ENCODE assay signal across 1 cellular context in the genomic region with DNA sequence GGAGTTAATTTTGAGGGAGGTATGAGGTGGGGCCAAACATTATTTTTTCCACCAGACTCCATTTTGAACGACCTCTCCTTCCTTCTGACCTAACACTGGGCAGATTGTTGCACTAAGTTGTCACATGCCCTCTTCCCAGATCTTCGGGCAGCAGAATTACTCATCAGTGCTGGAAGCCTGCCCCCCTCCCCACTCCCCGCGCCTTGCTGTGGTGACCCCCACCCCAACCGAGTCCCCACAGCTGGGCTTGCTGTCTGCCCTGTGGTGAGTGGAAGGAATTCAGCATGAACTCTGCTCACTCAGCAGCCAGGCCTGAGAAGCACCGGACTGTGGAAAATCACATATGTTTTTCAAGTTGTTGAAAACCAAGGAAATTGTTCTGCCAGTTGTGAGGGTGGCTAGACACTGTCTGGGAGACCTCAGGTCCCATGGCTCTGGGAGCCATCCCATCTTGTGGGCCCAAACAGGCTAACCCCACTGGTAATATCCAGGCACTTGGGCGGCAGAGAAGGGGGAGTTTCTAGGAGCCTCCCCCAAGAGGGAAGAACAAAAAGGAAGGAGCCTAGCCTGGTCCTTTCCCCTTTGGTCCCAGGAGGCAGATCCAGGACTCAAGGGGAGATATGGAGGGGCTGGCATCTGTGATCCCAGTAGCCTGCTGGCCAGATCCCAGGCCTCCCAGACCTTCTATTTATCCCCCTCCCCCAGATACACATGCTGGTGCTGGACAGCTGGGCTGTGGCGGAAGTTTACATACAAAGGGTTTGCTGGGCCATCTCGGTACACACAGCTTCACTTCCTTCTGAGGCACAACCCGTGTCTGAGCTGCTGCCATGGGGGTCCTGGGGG.
TF ChIP-seq lines count a peak whose summit lies in the region.

No MANE protein-coding gene starts in this region.

TF ChIP-seq in PFSK-1, 5 proteins besides CTCF, POLR2A, EP300 and RAD21 (continued from another document):
- 0 out of 4 replicates have a peak, but pooled peaks of 1 of the 2 experiments have one; percentile 40 for TF ChIP-seq REST (IDR thresholded peaks at IDR 0.05; ENCODE audit: insufficient read depth in 1 of 2, low read depth in 2 of 2, low read length in 2 of 2)
- no peak for TF ChIP-seq POLR2AphosphoS5 (IDR thresholded peaks at IDR 0.05; ENCODE audit: low read depth, low read length)
TF ChIP-seq in PFSK-1: peak in this region for 2.
